20 cellular contexts compared by ENCODE assay signal in genomic region chr4:37968747-37969146, GRCh38. TPM values are rescaled to one million over a fixed set of nuclear protein-coding genes. Genes with fewer than 3 reads are reported as not detected.
DNase-seq lines count a peak whose midpoint lies in the region; ATAC-seq and TF ChIP-seq lines count a peak whose summit lies in the region.
"Had no signal": no experiment of that assay in that cellular context is flagged by ENCODE, and none has a peak within 500 bp of the region (broad histone marks: within the 10 kb centered on the region; RNA-seq: fewer than 3 reads in every experiment).

No MANE protein-coding gene starts in this region.

- H3K27me3 Mint-ChIP-seq in stimulated activated naive CD8-positive, alpha-beta T cell treated with anti-CD3 and anti-CD28 coated beads, Interleukin-15, amount 100 ng/mL, for 72 hours = no peaks in the 10 kb centered on the region

- H3K4me3 Mint-ChIP-seq in stimulated activated naive CD8-positive, alpha-beta T cell treated with anti-CD3 and anti-CD28 coated beads, Interleukin-15, amount 100 ng/mL, for 72 hours = no peak overlapping the region
- H3K4me3 Mint-ChIP-seq: H9 had no signal

- TF ChIP-seq CTCF in left ventricle myocardium inferior (IDR thresholded peaks at IDR 0.05; ENCODE audit: borderline replicate concordance) (no peak), heart left ventricle (IDR thresholded peaks at IDR 0.05) (no peak), coronary artery (IDR thresholded peaks at IDR 0.05) (no peak), gastrocnemius medialis (IDR thresholded peaks at IDR 0.05 in 4 of 5, conservative IDR thresholded peaks at IDR 0.05 in 1 of 5) (no peak)

- TF ChIP-seq POLR2A in heart left ventricle (IDR thresholded peaks at IDR 0.05) (no peak), gastrocnemius medialis (IDR thresholded peaks at IDR 0.05) (no peak)

- peaks cover 36% of the 10 kb centered on the region for H3K4me1 Mint-ChIP-seq in stimulated activated naive CD8-positive, alpha-beta T cell treated with anti-CD3 and anti-CD28 coated beads, Interleukin-15, amount 100 ng/mL, for 72 hours

- H3K9me3 Mint-ChIP-seq in stimulated activated naive CD8-positive, alpha-beta T cell treated with anti-CD3 and anti-CD28 coated beads, Interleukin-15, amount 100 ng/mL, for 72 hours = peaks cover 5 to 7% of the 10 kb centered on the region in 2 donors

- H3K36me3 ChIP-seq in left ventricle myocardium inferior (no peaks in the 10 kb centered on the region), heart left ventricle (no peaks in the 10 kb centered on the region), gastrocnemius medialis (no peaks in the 10 kb centered on the region)
- H3K36me3 ChIP-seq: SJSA1 had no signal

- intact Hi-C loops in left ventricle myocardium inferior (cut with micrococcal nuclease) = loop anchor here (10.0 kb wide), 1 partner anchor 74 kb away; the partner anchor contains the start of gene TBC1D1
- intact Hi-C loops in heart left ventricle (cut with DNase I) = loop anchor here in 1 of 10 donors (5.0 kb wide), 2 partner anchors 76 to 146 kb away; partner anchors contain the start of gene TBC1D1
- intact Hi-C loops in gastrocnemius medialis (cut with DNase I; ENCODE audit: low total_unique reads) = no loop called here
- intact Hi-C loops in posterior vena cava (cut with DNase I) = no loop called here

- WGBS in heart left ventricle, 4 donors = 60 to 74% (median 68%) methylated on average over 3 of the region's 3 CpGs

- H3K4me3 ChIP-seq in left ventricle myocardium inferior (no peak overlapping the region), heart left ventricle (no peak overlapping the region), coronary artery (no peak overlapping the region), gastrocnemius medialis (no peak overlapping the region)
- H3K4me3 ChIP-seq: BLaER1 treated with 17β-estradiol and CSF1 and Interleukin-3, amounts not matched to agents 10 nM and 100 nM; SJSA1 had no signal

- H3K9me3 ChIP-seq in left ventricle myocardium inferior (replicated peaks) = no peaks in the 10 kb centered on the region
- no peaks in the 10 kb centered on the region for H3K9me3 ChIP-seq in heart left ventricle
- no peaks in the 10 kb centered on the region for H3K9me3 ChIP-seq in gastrocnemius medialis
- H3K9me3 ChIP-seq: SJSA1 had no signal

- H3K27me3 ChIP-seq in left ventricle myocardium inferior (ENCODE audit: low read depth) (no peaks in the 10 kb centered on the region), heart left ventricle (no peaks in the 10 kb centered on the region), gastrocnemius medialis (no peaks in the 10 kb centered on the region)
- H3K27me3 ChIP-seq: BLaER1 treated with 17β-estradiol and CSF1 and Interleukin-3, amounts not matched to agents 10 nM and 100 nM; SJSA1 had no signal

- in situ Hi-C loops in gastrocnemius medialis (cut with MboI; ENCODE audit: low sequenced_read_pairs in 4 of 4) = no loop called here

- H3K27ac Mint-ChIP-seq in stimulated activated naive CD8-positive, alpha-beta T cell treated with anti-CD3 and anti-CD28 coated beads, Interleukin-15, amount 100 ng/mL, for 72 hours = no peak overlapping the region
- H3K27ac Mint-ChIP-seq: H9 had no signal

- H3K27ac ChIP-seq in left ventricle myocardium inferior (replicated peaks) = peak overlapping the region; percentile 61
- peak overlapping the region in 1 of 12 donors; percentile 63 for H3K27ac ChIP-seq in heart left ventricle
- H3K27ac ChIP-seq in coronary artery = peak overlapping the region; percentile 76 to 80
- H3K27ac ChIP-seq in gastrocnemius medialis = peak overlapping the region; percentile 16 to 62 (median 42)
- H3K27ac ChIP-seq: BLaER1 treated with 17β-estradiol and CSF1 and Interleukin-3, amounts not matched to agents 10 nM and 100 nM; RWPE1; SJSA1 had no signal

- ATAC-seq in heart left ventricle (no peak), gastrocnemius medialis (peak in 1 of 2 donors; percentile 24), esophagus mucosa (no peak), HG03342 (IDR thresholded peaks at IDR 0.05; ENCODE audit: unreplicated experiment) (no peak)
- no peak for ATAC-seq in stimulated activated naive CD8-positive, alpha-beta T cell treated with anti-CD3 and anti-CD28 coated beads, Interleukin-15, amount 100 ng/mL, for 72 hours

- DNase-seq in left ventricle myocardium inferior (no peak), heart left ventricle (no peak), coronary artery (ENCODE audit: low spot score) (no peak), gastrocnemius medialis (no peak), posterior vena cava (ENCODE audit: low spot score) (no peak)
- no peak for DNase-seq in stimulated activated naive CD8-positive, alpha-beta T cell treated with anti-CD3 and anti-CD28 coated beads, Interleukin-15, amount 100 ng/mL, for 72 hours
- DNase-seq: 8988T; DMS153; H9; IMR-90; NCI-H146; NCI-H345; NCI-H526 treated with DMSO at 0.1 percent for 48 hours; NK-92 treated with Interleukin-12 subunit alpha and Interleukin-12 subunit beta, amount 100 ng/mL, for 24 hours; OCI-M1 had no signal

- H3K4me1 ChIP-seq in left ventricle myocardium inferior = peaks cover 46% of the 10 kb centered on the region
- peaks cover 0 to 55% (median 24%) of the 10 kb centered on the region in 12 donors for H3K4me1 ChIP-seq in heart left ventricle
- peaks cover 30 to 38% of the 10 kb centered on the region in 2 donors for H3K4me1 ChIP-seq in gastrocnemius medialis
- H3K4me1 ChIP-seq: SJSA1 had no signal

RNA-seq across cellular contexts. Expression of gene PTTG2, which starts 8.5 kb away (rescaled TPM):
- total RNA-seq in left ventricle myocardium inferior (0.58 TPM), heart left ventricle (1 to 10 TPM in 4 of 9 donors, under 1 TPM in 2, not detected in 3; 0.48 to 2.3 (median 1.0) TPM), gastrocnemius medialis (1 to 10 TPM in 1 of 4 donors, not detected in 3; 2.1 TPM), posterior vena cava (1 to 10 TPM; 2.5 to 2.6 TPM), esophagus mucosa (0.44 TPM)
- polyA plus RNA-seq in heart left ventricle = 1 to 10 TPM in 1 of 2 donors, under 1 TPM in 1; 0.88 to 1.2 TPM
- total RNA-seq: H9, IMR-90, SJSA1 had no signal
- polyA plus RNA-seq: IMR-90 had no signal
